Comparison of ENCODE assay signal across 8 cellular contexts in genomic region chr22:36455571-36456458, GRCh38. TPM values are rescaled to one million over a fixed set of nuclear protein-coding genes. Genes with fewer than 3 reads are reported as not detected.
DNase-seq lines count a peak whose midpoint lies in the region; TF ChIP-seq lines count a peak whose summit lies in the region.

No MANE protein-coding gene starts in this region.

- H3K27ac Mint-ChIP-seq in CD4-positive, alpha-beta memory T cell: peak overlapping the region; percentile 88 to 97 (median 93)
- H3K27ac Mint-ChIP-seq in nephron progenitor cell: peak overlapping the region; percentile 81

- no peaks in the 10 kb centered on the region for H3K27me3 ChIP-seq in CD4-positive, alpha-beta memory T cell (ENCODE audit: insufficient read depth, low read length)

- POLR2A ChIA-PET in CD4-positive, alpha-beta memory T cell (lab: Charles Lee; ENCODE audit: partially characterized antibody): interaction anchor here (0.7 to 7.0 kb wide), 20 partner anchors 8 to 166 kb away, joined by 3 to 94 read pairs (median 4); partner anchors contain the start of genes FOXRED2, MYH9 and TXN2

- no peaks in the 10 kb centered on the region for H3K36me3 Mint-ChIP-seq in CD4-positive, alpha-beta memory T cell
- H3K36me3 Mint-ChIP-seq in nephron progenitor cell (ENCODE audit: low read depth): no peaks in the 10 kb centered on the region

- CTCF ChIA-PET in CD4-positive, alpha-beta memory T cell (lab: Charles Lee; ENCODE audit: partially characterized antibody): interaction anchor here (0.7 to 3.2 kb wide), 8 partner anchors 14 to 159 kb away, joined by 3 to 12 read pairs (median 4); no protein-coding TSS in a partner anchor

- no peaks in the 10 kb centered on the region for H3K9me3 Mint-ChIP-seq in CD4-positive, alpha-beta memory T cell
- no peaks in the 10 kb centered on the region for H3K9me3 Mint-ChIP-seq in nephron progenitor cell

- H3K9me3 ChIP-seq in CD4-positive, alpha-beta memory T cell (ENCODE audit: control insufficient read depth in 1 of 2, low read length in 2 of 2): no peaks in the 10 kb centered on the region
- no peaks in the 10 kb centered on the region for H3K9me3 ChIP-seq in KOPT-K1 (ENCODE audit: insufficient read depth, low read length, poor library complexity, severe bottlenecking)

- peak overlapping the region; percentile 88 for H3K27ac ChIP-seq in CD4-positive, alpha-beta memory T cell (ENCODE audit: low read depth, low read length)
- peak overlapping the region; percentile 86 for H3K27ac ChIP-seq in KOPT-K1 (ENCODE audit: low read depth, low read length, poor library complexity, severe bottlenecking)
- H3K27ac ChIP-seq in coronary artery: peak overlapping the region; percentile 95 to 96

- no peaks in the 10 kb centered on the region for H3K27me3 Mint-ChIP-seq in CD4-positive, alpha-beta memory T cell
- no peaks in the 10 kb centered on the region for H3K27me3 Mint-ChIP-seq in nephron progenitor cell (ENCODE audit: low read depth, poor library complexity)

- H3K4me3 Mint-ChIP-seq in CD4-positive, alpha-beta memory T cell: peak overlapping the region; percentile 53 to 85 (median 72)
- H3K4me3 Mint-ChIP-seq in nephron progenitor cell: peak overlapping the region; percentile 61

- H3K36me3 ChIP-seq in CD4-positive, alpha-beta memory T cell (ENCODE audit: insufficient read depth, low read length): no peaks in the 10 kb centered on the region
- H3K36me3 ChIP-seq in KOPT-K1 (ENCODE audit: insufficient read depth, low read length): no peaks in the 10 kb centered on the region

- H3K4me1 Mint-ChIP-seq in CD4-positive, alpha-beta memory T cell: peaks cover 29 to 47% (median 42%) of the 10 kb centered on the region in 4 donors
- H3K4me1 Mint-ChIP-seq in nephron progenitor cell: peaks cover 45% of the 10 kb centered on the region

- DNase-seq in CD4-positive, alpha-beta memory T cell: no peak
- DNase-seq in coronary artery (ENCODE audit: low spot score): no peak
- DNase-seq in nephron progenitor cell: no peak
- DNase-seq in HuH-7.5 (ENCODE audit: low spot score): no peak
- DNase-seq in KBM-7: no peak
- no peak for DNase-seq in HuH-7 (ENCODE audit: low spot score)
- DNase-seq in GF-D8 (lab: John Stamatoyannopoulos, UW): no peak

- TF ChIP-seq CTCF in coronary artery (IDR thresholded peaks at IDR 0.05): no peak
- no peak for TF ChIP-seq CTCF in nephron progenitor cell (IDR thresholded peaks at IDR 0.05)

- in situ Hi-C loops in KBM-7 (cut with MboI; ENCODE audit: low pct_unique_long_range_greater_than_20kb, low sequenced_read_pairs): no loop called here

- H3K4me1 ChIP-seq in CD4-positive, alpha-beta memory T cell (ENCODE audit: insufficient read depth, low read length): peaks cover 48% of the 10 kb centered on the region

- intact Hi-C loops in CD4-positive, alpha-beta memory T cell (cut with micrococcal nuclease): loop anchor here (1.0 to 2.0 kb wide), 4 partner anchors 14 to 123 kb away; no protein-coding TSS in a partner anchor

- H3K4me3 ChIP-seq in CD4-positive, alpha-beta memory T cell (ENCODE audit: low read length in 2 of 2): peak overlapping the region in 1 of 2 donors; percentile 78
- peak overlapping the region; percentile 79 for H3K4me3 ChIP-seq in coronary artery

RNA-seq across cellular contexts. Expression of gene TXN2, which starts 25.6 kb away (rescaled TPM):
- total RNA-seq in CD4-positive, alpha-beta memory T cell: 10 to 100 TPM; 33.5 to 34.5 TPM
- polyA plus RNA-seq in CD4-positive, alpha-beta memory T cell: 100 to 1,000 TPM; 103 to 148 TPM

RNA-seq across cellular contexts. Expression of gene FOXRED2, which starts 51.0 kb away (rescaled TPM):
- total RNA-seq in CD4-positive, alpha-beta memory T cell: 1 to 10 TPM; 7.3 to 8.5 TPM
- polyA plus RNA-seq in CD4-positive, alpha-beta memory T cell: 1 to 10 TPM in 1 of 2 donors, not detected in 1; 2.7 TPM
